18 cellular contexts compared by ENCODE assay signal in the genomic region with DNA sequence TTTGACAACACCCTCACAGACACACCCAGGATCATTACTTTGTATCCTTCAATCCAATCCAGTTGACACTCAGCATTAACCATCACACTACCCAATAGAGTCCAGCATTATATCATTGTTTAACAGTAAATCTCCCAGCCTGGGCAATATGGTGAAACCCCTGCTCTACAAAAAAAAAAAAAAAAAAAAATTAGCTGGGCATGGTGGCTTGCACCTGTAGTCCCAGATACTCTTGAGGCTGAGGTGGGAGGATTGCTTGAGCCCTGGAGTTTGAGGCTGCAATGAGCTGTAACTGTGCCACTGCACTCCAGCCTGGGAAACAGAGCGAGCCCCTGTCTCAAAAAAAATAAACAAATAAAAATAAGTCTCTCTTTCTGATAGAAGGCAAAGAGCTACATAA.
DNase-seq lines count a peak whose midpoint lies in the region; ATAC-seq, FAIRE-seq and TF ChIP-seq lines count a peak whose summit lies in the region.
"Had no signal": no experiment of that assay in that cellular context is flagged by ENCODE, and none has a peak within 500 bp of the region (broad histone marks: within the 10 kb centered on the region; RNA-seq: fewer than 3 reads in every experiment).

No MANE protein-coding gene starts in this region.

- FAIRE-seq in GM19239 (lab: Jason Lieb, UNC), result no peak
- FAIRE-seq: A549, G401.6, GM12891 had no signal

- no peaks in the 10 kb centered on the region for H3K79me2 ChIP-seq in osteoblast (ENCODE audit: insufficient read depth, low read length)

- intact Hi-C loops in aorta (cut with DNase I), result no loop called here

- H3K36me3 ChIP-seq in WERI-Rb-1 (no peaks in the 10 kb centered on the region), aorta (ENCODE audit: control insufficient read depth in 1 of 2, insufficient read depth in 2 of 2, low read length in 1 of 2) (no peaks in the 10 kb centered on the region), osteoblast (ENCODE audit: insufficient read depth, low read length) (no peaks in the 10 kb centered on the region)
- H3K36me3 ChIP-seq: BLaER1 treated with 17β-estradiol and CSF1 and Interleukin-3, amounts not matched to agents 10 nM and 100 nM had no signal

- H3K4me2 ChIP-seq in osteoblast (ENCODE audit: insufficient read depth, low read length), result no peak overlapping the region
- H3K4me2 ChIP-seq: A549; BLaER1 treated with 17β-estradiol and CSF1 and Interleukin-3, amounts not matched to agents 10 nM and 100 nM had no signal

- H3K27me3 ChIP-seq in WERI-Rb-1 (ENCODE audit: insufficient read depth, low read depth, severe bottlenecking) (no peaks in the 10 kb centered on the region), aorta (ENCODE audit: control insufficient read depth in 1 of 2, insufficient read depth in 2 of 2, low read length in 1 of 2) (no peaks in the 10 kb centered on the region), osteoblast (ENCODE audit: insufficient read depth, low read length) (no peaks in the 10 kb centered on the region)
- H3K27me3 ChIP-seq: BLaER1 treated with 17β-estradiol and CSF1 and Interleukin-3, amounts not matched to agents 10 nM and 100 nM had no signal

- peaks cover 3% of the 10 kb centered on the region for H3K36me3 Mint-ChIP-seq in brain
- H3K36me3 Mint-ChIP-seq: CD8-positive, alpha-beta T cell had no signal

- peak; percentile 22 for ATAC-seq in aorta (ENCODE audit: low FRiP score)
- ATAC-seq: A549; CD8-positive, alpha-beta T cell had no signal

- no peaks in the 10 kb centered on the region for H3K9me3 ChIP-seq in WERI-Rb-1 (ENCODE audit: severe bottlenecking)
- H3K9me3 ChIP-seq in aorta (ENCODE audit: control insufficient read depth, low read length), result no peaks in the 10 kb centered on the region
- no peaks in the 10 kb centered on the region for H3K9me3 ChIP-seq in osteoblast (ENCODE audit: low read depth, low read length)
- H3K9me3 ChIP-seq: A549; BLaER1 treated with 17β-estradiol and CSF1 and Interleukin-3, amounts not matched to agents 10 nM and 100 nM; Caco-2 had no signal

- peaks cover 2% of the 10 kb centered on the region for H3K27me3 Mint-ChIP-seq in brain

- H3K4me3 Mint-ChIP-seq in brain, result no peak overlapping the region
- H3K4me3 Mint-ChIP-seq: B cell; CD4-positive, alpha-beta T cell; CD8-positive, alpha-beta T cell had no signal

- DNase-seq in WERI-Rb-1 (no peak), aorta (no peak), GM19239 (ENCODE audit: insufficient read length, low spot score) (no peak), osteoblast (ENCODE audit: insufficient read length, low spot score, missing footprints) (no peak)
- DNase-seq: AML-193; Caco-2; Calu3; CD4-positive, alpha-beta T cell; CD8-positive, alpha-beta T cell; GF-D8 had no signal

- H3K27ac ChIP-seq in WERI-Rb-1 (peak overlapping the region; percentile 23; the same call in 1 of the 2 replicates), aorta (ENCODE audit: low read depth in 1 of 2, low read length in 2 of 2) (no peak overlapping the region), osteoblast (ENCODE audit: low read depth, low read length) (no peak overlapping the region)
- H3K27ac ChIP-seq: 22Rv1; A549; BLaER1 treated with 17β-estradiol and CSF1 and Interleukin-3, amounts not matched to agents 10 nM and 100 nM; C4-2B had no signal

- no peak overlapping the region for H2AFZ ChIP-seq in osteoblast (ENCODE audit: low read length)

- H3K4me1 ChIP-seq in aorta (ENCODE audit: control insufficient read depth in 1 of 2, insufficient read depth in 2 of 2, low read length in 2 of 2) (no peaks in the 10 kb centered on the region), osteoblast (ENCODE audit: insufficient read depth, low read length) (no peaks in the 10 kb centered on the region)
- H3K4me1 ChIP-seq: A549, Caco-2 had no signal

- H3K4me3 ChIP-seq in WERI-Rb-1 (ENCODE audit: low read depth, low read length), result no peak overlapping the region
- H3K4me3 ChIP-seq in aorta (ENCODE audit: low read length in 2 of 2), result no peak overlapping the region
- no peak overlapping the region for H3K4me3 ChIP-seq in osteoblast (ENCODE audit: insufficient read depth, low read length)
- H3K4me3 ChIP-seq: A549; BLaER1 treated with 17β-estradiol and CSF1 and Interleukin-3, amounts not matched to agents 10 nM and 100 nM had no signal

- H3K9me3 Mint-ChIP-seq in brain, result peaks cover 2 to 7% (median 2%) of the 10 kb centered on the region in 5 experiments
- H3K9me3 Mint-ChIP-seq: CD4-positive, alpha-beta T cell had no signal

- WGBS in aorta, 2 donors, result 94 to 100% methylated on average over 1 of the region's 1 CpG

- H4K20me1 ChIP-seq in osteoblast (ENCODE audit: insufficient read depth, low read length), result no peaks in the 10 kb centered on the region
- H4K20me1 ChIP-seq: BLaER1 treated with 17β-estradiol and CSF1 and Interleukin-3, amounts not matched to agents 10 nM and 100 nM had no signal

- peak overlapping the region in 3 of 5 experiments; percentile 25 to 76 (median 64) for H3K27ac Mint-ChIP-seq in brain
- H3K27ac Mint-ChIP-seq: B cell; CD4-positive, alpha-beta T cell; CD8-positive, alpha-beta T cell had no signal

- H3K4me1 Mint-ChIP-seq in brain, result peaks cover 82% of the 10 kb centered on the region
- H3K4me1 Mint-ChIP-seq: B cell had no signal

- no peak for TF ChIP-seq CTCF in WERI-Rb-1 (IDR thresholded peaks at IDR 0.05; ENCODE audit: low read depth, low read length)
- TF ChIP-seq CTCF in brain (conservative IDR thresholded peaks at IDR 0.05), result no peak
- no peak for TF ChIP-seq CTCF in osteoblast (IDR thresholded peaks at IDR 0.05; ENCODE audit: extremely low read depth, low read depth, low read length)
